In the genomic region with DNA sequence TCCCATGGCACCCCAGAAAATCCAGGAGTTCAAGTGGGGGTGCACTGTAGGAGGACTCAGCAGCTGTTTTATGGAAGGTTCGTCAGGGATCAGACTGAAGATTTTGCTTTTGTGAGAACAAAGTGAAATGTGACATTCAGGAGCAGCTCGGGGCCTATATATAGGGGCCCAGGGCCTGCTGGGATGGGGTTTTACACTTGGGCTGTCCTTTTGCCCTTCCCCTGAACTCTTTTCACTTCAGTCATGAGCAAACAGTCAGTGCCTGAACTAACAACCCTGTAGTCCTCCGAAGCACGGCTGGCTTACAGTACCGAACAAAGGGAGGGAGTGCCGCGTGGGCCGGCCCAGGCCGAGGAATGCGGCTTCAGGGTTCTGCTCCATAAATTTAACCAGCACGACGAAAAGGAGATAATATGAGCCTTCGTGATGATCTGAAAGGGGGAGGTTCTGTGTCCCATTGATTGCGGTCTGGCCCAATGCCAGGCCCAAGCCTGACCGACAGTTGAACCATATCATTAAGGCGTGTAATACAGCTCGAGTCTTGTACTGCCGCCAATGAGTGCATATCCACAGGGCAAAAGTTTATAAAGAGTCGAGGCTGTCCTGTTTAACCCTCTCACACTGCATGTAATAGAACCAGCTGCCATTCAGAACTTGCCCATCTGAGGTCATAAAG, we compare ENCODE assay signal across 8 cellular contexts.
DNase-seq lines count a peak whose midpoint lies in the region; ATAC-seq lines count a peak whose summit lies in the region.

No MANE protein-coding gene starts in this region.

- H3K9me3 Mint-ChIP-seq in activated CD8-positive, alpha-beta T cell treated with anti-CD3 and anti-CD28 coated beads, Interleukin-2, amount 10 ng/mL, durations not matched to agents 7 days and 5 days (ENCODE audit: insufficient read depth) = no peaks in the 10 kb centered on the region

- no peaks in the 10 kb centered on the region for H3K27me3 Mint-ChIP-seq in activated CD8-positive, alpha-beta T cell treated with anti-CD3 and anti-CD28 coated beads, Interleukin-2, amount 10 ng/mL, durations not matched to agents 7 days and 5 days (ENCODE audit: low read depth)

- CTCF ChIA-PET in activated CD8-positive, alpha-beta T cell treated with anti-CD3 and anti-CD28 coated beads, Interleukin-2, amount 10 ng/mL, durations not matched to agents 7 days and 5 days (lab: Charles Lee) = interaction anchor here (0.7 to 5.6 kb wide), 14 partner anchors 9 to 353 kb away, joined by 3 to 27 read pairs (median 4); a partner anchor contains a TSS

- peak overlapping the region; percentile 61 for H3K4me3 Mint-ChIP-seq in activated CD8-positive, alpha-beta T cell treated with anti-CD3 and anti-CD28 coated beads, Interleukin-2, amount 10 ng/mL, durations not matched to agents 7 days and 5 days

- ATAC-seq in activated CD8-positive, alpha-beta T cell treated with anti-CD3 and anti-CD28 coated beads, Interleukin-2, amount 10 ng/mL, durations not matched to agents 7 days and 5 days = peak; percentile 33
- ATAC-seq in Right ventricle myocardium superior (ENCODE audit: poor library complexity) (peak; percentile 65), GM21737 (IDR thresholded peaks at IDR 0.05; ENCODE audit: unreplicated experiment) (no peak), HG02610 (IDR thresholded peaks at IDR 0.05; ENCODE audit: unreplicated experiment) (no peak)

- peak overlapping the region; percentile 87 for H3K27ac Mint-ChIP-seq in activated CD8-positive, alpha-beta T cell treated with anti-CD3 and anti-CD28 coated beads, Interleukin-2, amount 10 ng/mL, durations not matched to agents 7 days and 5 days

- intact Hi-C loops in Right ventricle myocardium superior (cut with DNase I) = loop anchor here (5.0 kb wide), 1 partner anchor 139 kb away; a partner anchor contains a TSS

- peaks cover 52% of the 10 kb centered on the region for H3K36me3 Mint-ChIP-seq in activated CD8-positive, alpha-beta T cell treated with anti-CD3 and anti-CD28 coated beads, Interleukin-2, amount 10 ng/mL, durations not matched to agents 7 days and 5 days (ENCODE audit: low read depth)

- DNase-seq in GM04503 (ENCODE audit: low read depth) = peak; percentile 97
- DNase-seq in NCI-H1417 (lab: John Stamatoyannopoulos, UW) = peak; percentile 73 to 91 (median 91)
- peak; percentile 47 for DNase-seq in activated CD8-positive, alpha-beta T cell treated with anti-CD3 and anti-CD28 coated beads, Interleukin-2, amount 10 ng/mL, durations not matched to agents 7 days and 5 days
- DNase-seq in Right ventricle myocardium superior = peak; percentile 88
- peak; percentile 97 for DNase-seq in renal cortical epithelial cell (ENCODE audit: low read depth)
- DNase-seq in C1 segment of cervical spinal cord (lab: John Stamatoyannopoulos, UW) = no peak

- POLR2A ChIA-PET in activated CD8-positive, alpha-beta T cell treated with anti-CD3 and anti-CD28 coated beads, Interleukin-2, amount 10 ng/mL, durations not matched to agents 7 days and 5 days (lab: Charles Lee) = interaction anchor here (0.6 to 6.5 kb wide), 10 partner anchors 16 to 138 kb away, joined by 3 to 52 read pairs (median 6); no protein-coding TSS in a partner anchor

- H3K4me1 Mint-ChIP-seq in activated CD8-positive, alpha-beta T cell treated with anti-CD3 and anti-CD28 coated beads, Interleukin-2, amount 10 ng/mL, durations not matched to agents 7 days and 5 days (ENCODE audit: low read depth) = peaks cover 92% of the 10 kb centered on the region

Comparison
In these comparisons a context has a peak if more than half of its experiments do, and no peak if none do; other contexts are left out.
1. DNase-seq: peak in GM04503 (single experiment), NCI-H1417 (3 of 3), activated CD8-positive, alpha-beta T cell treated with anti-CD3 and anti-CD28 coated beads, Interleukin-2, amount 10 ng/mL, durations not matched to agents 7 days and 5 days (single experiment), Right ventricle myocardium superior (single experiment) and renal cortical epithelial cell (single experiment); none in C1 segment of cervical spinal cord (0 of 14).
2. ATAC-seq: peak in activated CD8-positive, alpha-beta T cell treated with anti-CD3 and anti-CD28 coated beads, Interleukin-2, amount 10 ng/mL, durations not matched to agents 7 days and 5 days (single experiment) and Right ventricle myocardium superior (single experiment); none in GM21737 (single experiment) and HG02610 (single experiment).